10 cellular contexts compared by ENCODE assay signal in genomic region chr15:60582370-60583036, GRCh38.
DNase-seq lines count a peak whose midpoint lies in the region; ATAC-seq and TF ChIP-seq lines count a peak whose summit lies in the region.
"Had no signal": no experiment of that assay in that cellular context is flagged by ENCODE, and none has a peak within 500 bp of the region (broad histone marks: within the 10 kb centered on the region; RNA-seq: fewer than 3 reads in every experiment).

No MANE protein-coding gene starts in this region.

- no peaks in the 10 kb centered on the region for H3K9me3 Mint-ChIP-seq in naive thymus-derived CD8-positive, alpha-beta T cell

- H3K4me3 Mint-ChIP-seq in naive thymus-derived CD8-positive, alpha-beta T cell, result peak overlapping the region; percentile 62 to 89 (median 82)

- in situ Hi-C loops in GM13976 (cut with MboI; ENCODE audit: low sequenced_read_pairs, unreplicated experiment), result loop anchor here (10.0 to 25.0 kb wide), 2 partner anchors 332 to 1255 kb away; no protein-coding TSS in a partner anchor

- no peak for TF ChIP-seq CTCF in GM13976 (IDR thresholded peaks at IDR 0.05; ENCODE audit: borderline replicate concordance, control extremely low read depth, extremely low read depth, insufficient read depth, missing control alignments)

- no peaks in the 10 kb centered on the region for H3K36me3 Mint-ChIP-seq in naive thymus-derived CD8-positive, alpha-beta T cell

- peak overlapping the region; percentile 69 to 98 (median 94) for H3K27ac Mint-ChIP-seq in naive thymus-derived CD8-positive, alpha-beta T cell

- peaks cover 34 to 96% (median 91%) of the 10 kb centered on the region in 4 donors for H3K4me1 Mint-ChIP-seq in naive thymus-derived CD8-positive, alpha-beta T cell

- POLR2A ChIA-PET in naive thymus-derived CD8-positive, alpha-beta T cell (lab: Charles Lee), result interaction anchor here (0.8 to 10.1 kb wide), 11 partner anchors 10 to 334 kb away, joined by 3 to 82 read pairs (median 4); no protein-coding TSS in a partner anchor

- no peaks in the 10 kb centered on the region for H3K27me3 Mint-ChIP-seq in naive thymus-derived CD8-positive, alpha-beta T cell

- ATAC-seq in HG03432 (IDR thresholded peaks at IDR 0.05; ENCODE audit: unreplicated experiment), result peak; percentile 64
- ATAC-seq in naive thymus-derived CD8-positive, alpha-beta T cell, result peak; percentile 17 to 43
- no peak for ATAC-seq in HG03196 (IDR thresholded peaks at IDR 0.05; ENCODE audit: unreplicated experiment)
- ATAC-seq: left colon had no signal

- DNase-seq in GM13976 (ENCODE audit: low spot score) (peak; percentile 34), NCI-H2196 treated with DMSO at 0.1 percent for 48 hours (lab: John Stamatoyannopoulos, UW; ENCODE audit: unreplicated experiment) (no peak), cerebellar cortex (ENCODE audit: low spot score) (no peak), SIG-M5 treated with dmso at 0.1 percent for 504 hours (lab: John Stamatoyannopoulos, UW; ENCODE audit: unreplicated experiment) (no peak)
- peak; percentile 82 for DNase-seq in activated effector memory CD4-positive, alpha-beta T cell treated with anti-CD3 and anti-CD28 coated beads, Interleukin-2, amount 50 U/mL, for 16 hours
- peak in 4 of 10 donors; percentile 36 to 72 (median 42) for DNase-seq in naive thymus-derived CD8-positive, alpha-beta T cell
- DNase-seq: left colon, SHP77 had no signal

Comparison
In these comparisons a context has a peak if more than half of its experiments do, and no peak if none do; other contexts are left out.
1. DNase-seq: peak in GM13976 (single experiment) and activated effector memory CD4-positive, alpha-beta T cell treated with anti-CD3 and anti-CD28 coated beads, Interleukin-2, amount 50 U/mL, for 16 hours (single experiment); none in NCI-H2196 treated with DMSO at 0.1 percent for 48 hours (single experiment), cerebellar cortex (single experiment) and SIG-M5 treated with dmso at 0.1 percent for 504 hours (single experiment).